9 cellular contexts compared by ENCODE assay signal in the genomic region with DNA sequence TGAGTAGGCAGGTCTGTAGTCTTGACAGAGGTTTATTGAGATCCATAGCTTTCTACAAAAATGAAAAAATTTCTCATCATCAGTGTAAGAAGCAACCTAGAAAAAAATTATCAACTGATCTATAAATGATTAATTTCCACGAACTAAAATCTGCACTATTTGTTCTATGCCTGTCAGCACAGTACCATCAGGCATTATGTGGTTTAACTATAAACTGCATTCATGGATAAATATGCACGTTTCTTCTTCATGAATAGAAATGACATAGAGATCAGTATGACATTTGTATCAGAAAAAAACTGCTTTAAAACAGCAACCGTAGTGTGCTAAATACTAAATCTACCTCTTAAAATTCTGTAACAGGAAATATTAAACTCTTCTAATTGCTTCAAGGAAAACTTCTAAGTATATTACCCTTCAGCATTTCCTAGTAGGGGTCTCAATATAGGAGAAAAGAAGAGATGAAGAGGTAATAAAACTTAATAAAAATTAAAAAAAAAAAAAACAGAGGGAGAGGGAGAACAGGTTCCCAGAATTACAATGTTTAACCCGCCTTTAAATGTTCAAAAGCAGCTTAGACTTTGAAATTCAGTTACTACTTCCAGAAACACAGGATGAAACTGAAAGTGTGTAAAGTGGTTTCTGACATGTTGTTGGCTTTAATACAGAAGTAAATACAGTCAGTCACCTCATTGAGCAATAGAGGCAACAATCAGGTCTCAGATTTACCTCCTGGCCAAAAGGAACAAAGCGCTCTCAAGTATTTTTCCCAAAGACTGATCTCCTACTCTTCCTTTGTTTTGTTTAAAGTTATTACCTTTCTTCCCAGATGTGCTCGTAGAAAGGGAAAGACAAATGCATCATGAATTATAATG.
DNase-seq lines count a peak whose midpoint lies in the region; ATAC-seq and TF ChIP-seq lines count a peak whose summit lies in the region.
"Had no signal": no experiment of that assay in that cellular context is flagged by ENCODE, and none has a peak within 500 bp of the region (broad histone marks: within the 10 kb centered on the region; RNA-seq: fewer than 3 reads in every experiment).

No MANE protein-coding gene starts in this region.

- H3K4me3 ChIP-seq in adipocyte (ENCODE audit: low read length) = peak overlapping the region; percentile 27
- H3K4me3 ChIP-seq: testis had no signal

- peak; percentile 83 for ATAC-seq in HG03135 (IDR thresholded peaks at IDR 0.05; ENCODE audit: unreplicated experiment)

- H3K4me1 ChIP-seq in adipocyte (ENCODE audit: control insufficient read depth, insufficient read depth, low read length) = peaks cover 22% of the 10 kb centered on the region
- H3K4me1 ChIP-seq: testis had no signal

- DNase-seq in activated CD4-positive, alpha-beta memory T cell treated with anti-CD3 and anti-CD28 coated beads, Interleukin-2, amount 10 ng/mL, durations not matched to agents 7 days and 5 days = no peak
- DNase-seq in activated CD4-positive, alpha-beta memory T cell treated with anti-CD3 and anti-CD28 coated beads for 36 hours = no peak
- DNase-seq in adipocyte (ENCODE audit: low read depth) = peak; percentile 27
- peak; percentile 82 for DNase-seq in renal cortical epithelial cell (ENCODE audit: low read depth)
- DNase-seq in cerebellar nuclear complex (lab: John Stamatoyannopoulos, UW) = no peak
- DNase-seq in KBM-7 = no peak
- no peak for DNase-seq in progenitor cell of endocrine pancreas (ENCODE audit: low spot score, unreplicated experiment)
- DNase-seq: testis had no signal

- H3K27me3 ChIP-seq in adipocyte (replicated peaks; ENCODE audit: control insufficient read depth, insufficient read depth, low read length) = no peaks in the 10 kb centered on the region
- H3K27me3 ChIP-seq: testis had no signal

- H3K4me3 Mint-ChIP-seq in activated CD4-positive, alpha-beta memory T cell treated with anti-CD3 and anti-CD28 coated beads, Interleukin-2, amount 10 ng/mL, durations not matched to agents 7 days and 5 days = peak overlapping the region; percentile 24
- no peak overlapping the region for H3K4me3 Mint-ChIP-seq in activated CD4-positive, alpha-beta memory T cell treated with anti-CD3 and anti-CD28 coated beads for 36 hours
- H3K4me3 Mint-ChIP-seq in progenitor cell of endocrine pancreas (ENCODE audit: low read depth) = no peak overlapping the region

- TF ChIP-seq CTCF in progenitor cell of endocrine pancreas (IDR thresholded peaks at IDR 0.05; ENCODE audit: unreplicated experiment) = no peak

- peaks cover 4% of the 10 kb centered on the region for H3K9me3 Mint-ChIP-seq in activated CD4-positive, alpha-beta memory T cell treated with anti-CD3 and anti-CD28 coated beads, Interleukin-2, amount 10 ng/mL, durations not matched to agents 7 days and 5 days
- H3K9me3 Mint-ChIP-seq in activated CD4-positive, alpha-beta memory T cell treated with anti-CD3 and anti-CD28 coated beads for 36 hours = peaks cover under 1% of the 10 kb centered on the region
- no peaks in the 10 kb centered on the region for H3K9me3 Mint-ChIP-seq in progenitor cell of endocrine pancreas (ENCODE audit: low read depth)

- peaks cover 26% of the 10 kb centered on the region for H3K4me1 Mint-ChIP-seq in activated CD4-positive, alpha-beta memory T cell treated with anti-CD3 and anti-CD28 coated beads, Interleukin-2, amount 10 ng/mL, durations not matched to agents 7 days and 5 days
- H3K4me1 Mint-ChIP-seq in activated CD4-positive, alpha-beta memory T cell treated with anti-CD3 and anti-CD28 coated beads for 36 hours (ENCODE audit: low read depth) = peaks cover 9% of the 10 kb centered on the region
- no peaks in the 10 kb centered on the region for H3K4me1 Mint-ChIP-seq in progenitor cell of endocrine pancreas (ENCODE audit: low read depth)

- H3K36me3 ChIP-seq in adipocyte (ENCODE audit: control insufficient read depth, insufficient read depth, low read length, severe bottlenecking) = no peaks in the 10 kb centered on the region

- in situ Hi-C loops in KBM-7 (cut with MboI; ENCODE audit: low pct_unique_long_range_greater_than_20kb, low sequenced_read_pairs) = no loop called here

- peaks cover 9% of the 10 kb centered on the region for H3K36me3 Mint-ChIP-seq in activated CD4-positive, alpha-beta memory T cell treated with anti-CD3 and anti-CD28 coated beads, Interleukin-2, amount 10 ng/mL, durations not matched to agents 7 days and 5 days (ENCODE audit: low read depth)
- peaks cover 2% of the 10 kb centered on the region for H3K36me3 Mint-ChIP-seq in activated CD4-positive, alpha-beta memory T cell treated with anti-CD3 and anti-CD28 coated beads for 36 hours
- H3K36me3 Mint-ChIP-seq in progenitor cell of endocrine pancreas (ENCODE audit: insufficient read depth) = peaks cover under 1% of the 10 kb centered on the region

- H3K27ac Mint-ChIP-seq in activated CD4-positive, alpha-beta memory T cell treated with anti-CD3 and anti-CD28 coated beads, Interleukin-2, amount 10 ng/mL, durations not matched to agents 7 days and 5 days = peak overlapping the region; percentile 27
- no peak overlapping the region for H3K27ac Mint-ChIP-seq in activated CD4-positive, alpha-beta memory T cell treated with anti-CD3 and anti-CD28 coated beads for 36 hours
- H3K27ac Mint-ChIP-seq in progenitor cell of endocrine pancreas = no peak overlapping the region

- intact Hi-C loops in activated CD4-positive, alpha-beta memory T cell treated with anti-CD3 and anti-CD28 coated beads for 36 hours (cut with micrococcal nuclease) = no loop called here

- POLR2A ChIA-PET in activated CD4-positive, alpha-beta memory T cell treated with anti-CD3 and anti-CD28 coated beads, Interleukin-2, amount 10 ng/mL, durations not matched to agents 7 days and 5 days (lab: Charles Lee) = no interaction called here
- POLR2A ChIA-PET in activated CD4-positive, alpha-beta memory T cell treated with anti-CD3 and anti-CD28 coated beads for 36 hours (lab: Charles Lee) = no interaction called here

- H3K9me3 ChIP-seq in adipocyte (ENCODE audit: control insufficient read depth, low read length) = no peaks in the 10 kb centered on the region
- H3K9me3 ChIP-seq: testis had no signal

- no peaks in the 10 kb centered on the region for H3K27me3 Mint-ChIP-seq in activated CD4-positive, alpha-beta memory T cell treated with anti-CD3 and anti-CD28 coated beads, Interleukin-2, amount 10 ng/mL, durations not matched to agents 7 days and 5 days
- no peaks in the 10 kb centered on the region for H3K27me3 Mint-ChIP-seq in activated CD4-positive, alpha-beta memory T cell treated with anti-CD3 and anti-CD28 coated beads for 36 hours
- H3K27me3 Mint-ChIP-seq in progenitor cell of endocrine pancreas = no peaks in the 10 kb centered on the region

- H3K9ac ChIP-seq in adipocyte (ENCODE audit: low read length) = no peak overlapping the region

- CTCF ChIA-PET in activated CD4-positive, alpha-beta memory T cell treated with anti-CD3 and anti-CD28 coated beads, Interleukin-2, amount 10 ng/mL, durations not matched to agents 7 days and 5 days (lab: Charles Lee) = no interaction called here
- CTCF ChIA-PET in activated CD4-positive, alpha-beta memory T cell treated with anti-CD3 and anti-CD28 coated beads for 36 hours (lab: Charles Lee) = interaction anchor here (0.6 kb wide), 1 partner anchor 287 kb away, joined by 4 read pairs; no protein-coding TSS in a partner anchor

Comparison
In these comparisons a context has a peak if more than half of its experiments do, and no peak if none do; other contexts are left out.
1. DNase-seq: peak in adipocyte (single experiment) and renal cortical epithelial cell (single experiment); none in activated CD4-positive, alpha-beta memory T cell treated with anti-CD3 and anti-CD28 coated beads, Interleukin-2, amount 10 ng/mL, durations not matched to agents 7 days and 5 days (single experiment), activated CD4-positive, alpha-beta memory T cell treated with anti-CD3 and anti-CD28 coated beads for 36 hours (single experiment), cerebellar nuclear complex (0 of 2), KBM-7 (single experiment) and progenitor cell of endocrine pancreas (single experiment).